In genomic region chr17:40556198-40556661, GRCh38 we compare ENCODE assay signal across 12 cellular contexts. TPM values are rescaled to one million over a fixed set of nuclear protein-coding genes. Genes with fewer than 3 reads are reported as not detected.
DNase-seq lines count a peak whose midpoint lies in the region; ATAC-seq and TF ChIP-seq lines count a peak whose summit lies in the region.
"Had no signal": no experiment of that assay in that cellular context is flagged by ENCODE, and none has a peak within 500 bp of the region (broad histone marks: within the 10 kb centered on the region; RNA-seq: fewer than 3 reads in every experiment).

No MANE protein-coding gene starts in this region.

- H3K9me3 Mint-ChIP-seq in activated T-cell treated with anti-CD3 and anti-CD28 coated beads, Interleukin-2, amount 50 U/mL, for 24 hours, result no peaks in the 10 kb centered on the region
- no peaks in the 10 kb centered on the region for H3K9me3 Mint-ChIP-seq in activated B cell treated with CpG ODN at 0.5 μM for 24 hours

- POLR2A ChIA-PET in activated B cell treated with CpG ODN at 0.5 μM for 24 hours (lab: Charles Lee), result interaction anchor here (0.6 to 40.7 kb wide), 12 partner anchors 4 to 1104 kb away, joined by 3 to 1885 read pairs (median 4); partner anchors contain the start of genes CCR7 and SMARCE1

- no peak overlapping the region for H3K4me3 Mint-ChIP-seq in activated T-cell treated with anti-CD3 and anti-CD28 coated beads, Interleukin-2, amount 50 U/mL, for 24 hours
- peak overlapping the region; percentile 35 for H3K4me3 Mint-ChIP-seq in activated B cell treated with CpG ODN at 0.5 μM for 24 hours

- H3K27me3 ChIP-seq in left lung (peaks cover 0 to 6% of the 10 kb centered on the region in 2 donors), stomach (peaks cover 0 to 8% (median 0%) of the 10 kb centered on the region in 3 donors)

- CTCF ChIA-PET in activated B cell treated with CpG ODN at 0.5 μM for 24 hours (lab: Charles Lee), result interaction anchor here (1.4 to 16.7 kb wide), 3 partner anchors 22 to 201 kb away, joined by 4 to 426 read pairs (median 112); no protein-coding TSS in a partner anchor

- peak; percentile 31 for DNase-seq in activated T-cell treated with anti-CD3 and anti-CD28 coated beads, Interleukin-2, amount 50 U/mL, for 24 hours
- no peak for DNase-seq in activated T-cell treated with anti-CD3 and anti-CD28 coated beads for 4 hours
- DNase-seq in activated B cell treated with CpG ODN at 0.5 μM for 24 hours, result no peak
- DNase-seq in left lung, result no peak
- DNase-seq in stomach, result peak; percentile 10
- DNase-seq in NCI-H748 treated with DMSO at 0.1 percent for 48 hours (lab: John Stamatoyannopoulos, UW), result no peak
- DNase-seq in C1 segment of cervical spinal cord (lab: John Stamatoyannopoulos, UW), result no peak
- DNase-seq: NCI-H1694, T-helper 1 cell had no signal

- peaks cover 98% of the 10 kb centered on the region for H3K4me1 Mint-ChIP-seq in activated T-cell treated with anti-CD3 and anti-CD28 coated beads, Interleukin-2, amount 50 U/mL, for 24 hours (ENCODE audit: low read depth)
- peaks cover 97% of the 10 kb centered on the region for H3K4me1 Mint-ChIP-seq in activated B cell treated with CpG ODN at 0.5 μM for 24 hours

- H3K9me3 ChIP-seq in left lung, result no peaks in the 10 kb centered on the region
- H3K9me3 ChIP-seq in stomach, result no peaks in the 10 kb centered on the region

- H3K36me3 ChIP-seq in left lung (no peaks in the 10 kb centered on the region), stomach (no peaks in the 10 kb centered on the region)

- peak overlapping the region; percentile 100 for H3K27ac Mint-ChIP-seq in activated T-cell treated with anti-CD3 and anti-CD28 coated beads, Interleukin-2, amount 50 U/mL, for 24 hours
- peak overlapping the region; percentile 99 for H3K27ac Mint-ChIP-seq in activated B cell treated with CpG ODN at 0.5 μM for 24 hours

- TF ChIP-seq POLR2A in stomach (IDR thresholded peaks at IDR 0.05), result no peak

- H3K27ac ChIP-seq in left lung (peak overlapping the region; percentile 19 to 64), stomach (peak overlapping the region; percentile 5 to 77 (median 68))

- H3K36me3 Mint-ChIP-seq in activated T-cell treated with anti-CD3 and anti-CD28 coated beads, Interleukin-2, amount 50 U/mL, for 24 hours (ENCODE audit: low read depth), result peaks cover 99% of the 10 kb centered on the region
- H3K36me3 Mint-ChIP-seq in activated B cell treated with CpG ODN at 0.5 μM for 24 hours (ENCODE audit: low read depth), result peaks cover 97% of the 10 kb centered on the region

- TF ChIP-seq CTCF in activated B cell treated with CpG ODN at 0.5 μM for 24 hours (IDR thresholded peaks at IDR 0.05) (no peak), left lung (IDR thresholded peaks at IDR 0.05) (no peak), stomach (IDR thresholded peaks at IDR 0.05) (no peak)

- intact Hi-C loops in activated B cell treated with CpG ODN at 0.5 μM for 24 hours (cut with micrococcal nuclease), result no loop called here
- intact Hi-C loops in left lung (cut with DNase I), result no loop called here
- intact Hi-C loops in stomach (cut with DNase I; ENCODE audit: low total_unique reads), result no loop called here

- peaks cover 43 to 76% of the 10 kb centered on the region in 2 donors for H3K4me1 ChIP-seq in left lung
- peaks cover 43 to 79% (median 59%) of the 10 kb centered on the region in 4 donors for H3K4me1 ChIP-seq in stomach

- TF ChIP-seq EP300 in stomach (IDR thresholded peaks at IDR 0.05), result no peak

- ATAC-seq in activated B cell treated with CpG ODN at 0.5 μM for 24 hours (ENCODE audit: low read depth) (no peak), left lung (no peak), GM18519 (IDR thresholded peaks at IDR 0.05; ENCODE audit: low FRiP score, unreplicated experiment) (no peak)

- 90 to 100% (median 94%) methylated on average over 1 of the region's 1 CpG for WGBS in stomach, 5 donors

- H3K27me3 Mint-ChIP-seq in activated T-cell treated with anti-CD3 and anti-CD28 coated beads, Interleukin-2, amount 50 U/mL, for 24 hours, result no peaks in the 10 kb centered on the region
- H3K27me3 Mint-ChIP-seq in activated B cell treated with CpG ODN at 0.5 μM for 24 hours, result no peaks in the 10 kb centered on the region

- H3K4me3 ChIP-seq in left lung (no peak overlapping the region), stomach (no peak overlapping the region)
- H3K4me3 ChIP-seq: lung had no signal

RNA-seq across cellular contexts. Expression of gene CCR7, which starts 9.0 kb away (rescaled TPM):
- total RNA-seq in activated B cell treated with CpG ODN at 0.5 μM for 24 hours (572 and 573 TPM in 2 replicates), left lung (1 to 10 TPM in 1 of 2 donors, under 1 TPM in 1; 0.35 to 1.6 TPM), stomach (1 to 10 TPM in 1 of 5 donors, not detected in 4; 3.1 TPM)
- polyA plus RNA-seq in stomach, result 1 to 10 TPM in 1 of 3 donors, under 1 TPM in 1, not detected in 1; 0.92 to 1.4 TPM
- total RNA-seq: frontal cortex had no signal

RNA-seq across cellular contexts. Expression of gene TNS4, which starts 54.8 kb away (rescaled TPM):
- total RNA-seq in activated B cell treated with CpG ODN at 0.5 μM for 24 hours (0.18 TPM in 1 of 2 replicates, not detected in the other), left lung (1 to 10 TPM in 1 of 2 donors, under 1 TPM in 1; 0.23 to 1.6 TPM), stomach (1 to 10 TPM in 1 of 5 donors, under 1 TPM in 3, not detected in 1; 0.18 to 3.5 (median 0.59) TPM)
- polyA plus RNA-seq in stomach, result 10 to 100 TPM in 1 of 3 donors, under 1 TPM in 1, not detected in 1; 0.62 to 23.2 TPM
- total RNA-seq: frontal cortex had no signal

Comparison
In these comparisons a context has a peak if more than half of its experiments do, and no peak if none do; other contexts are left out.
1. DNase-seq: peak in activated T-cell treated with anti-CD3 and anti-CD28 coated beads, Interleukin-2, amount 50 U/mL, for 24 hours (single experiment) and stomach (single experiment); none in activated T-cell treated with anti-CD3 and anti-CD28 coated beads for 4 hours (single experiment), activated B cell treated with CpG ODN at 0.5 μM for 24 hours (single experiment), left lung (0 of 2), NCI-H748 treated with DMSO at 0.1 percent for 48 hours (single experiment) and C1 segment of cervical spinal cord (0 of 14).
2. RNA of gene CCR7, which starts 9.0 kb away (total RNA-seq): 572 to 573 TPM in activated B cell treated with CpG ODN at 0.5 μM for 24 hours; 0.35 to 1.6 TPM in left lung and 3.1 TPM in stomach; every median in the first group is over 100 times any median in the second.